In genomic region chr22:24985824-24986214, GRCh38 we compare ENCODE assay signal across 10 cellular contexts. TPM values are rescaled to one million over a fixed set of nuclear protein-coding genes. Genes with fewer than 3 reads are reported as not detected.
DNase-seq lines count a peak whose midpoint lies in the region; ATAC-seq and TF ChIP-seq lines count a peak whose summit lies in the region.
"Had no signal": no experiment of that assay in that cellular context is flagged by ENCODE, and none has a peak within 500 bp of the region (broad histone marks: within the 10 kb centered on the region; RNA-seq: fewer than 3 reads in every experiment).

No MANE protein-coding gene starts in this region.

- peaks cover 59% of the 10 kb centered on the region for H3K27me3 Mint-ChIP-seq in activated naive CD4-positive, alpha-beta T cell treated with anti-CD3 and anti-CD28 coated beads, Interleukin-2, amount 10 ng/mL, durations not matched to agents 7 days and 5 days
- H3K27me3 Mint-ChIP-seq in progenitor cell of endocrine pancreas, result no peaks in the 10 kb centered on the region

- H3K27ac ChIP-seq in duodenal mucosa (ENCODE audit: low read depth, low read length) (peak overlapping the region; percentile 20), lung (ENCODE audit: low read depth in 1 of 2, low read length in 1 of 2) (peak overlapping the region; percentile 68 to 85), uterus (peak overlapping the region; percentile 60 to 61)

- intact Hi-C loops in uterus (cut with DNase I; ENCODE audit: low total_unique reads), result no loop called here

- no peak for TF ChIP-seq POLR2A in uterus (IDR thresholded peaks at IDR 0.05)

- whole genome bisulfite sequencing in lung, 2 donors, result 27 to 39% methylated on average over 9 of the region's 9 CpGs

- H3K36me3 ChIP-seq in duodenal mucosa (ENCODE audit: control insufficient read depth in 1 of 2, insufficient read depth in 2 of 2, low read length in 2 of 2), result no peaks in the 10 kb centered on the region
- H3K36me3 ChIP-seq in lung (ENCODE audit: control insufficient read depth in 2 of 2, insufficient read depth in 2 of 2, low read length in 2 of 2), result no peaks in the 10 kb centered on the region
- H3K36me3 ChIP-seq in uterus, result no peaks in the 10 kb centered on the region
- H3K36me3 ChIP-seq: BE2C had no signal

- H3K9me3 ChIP-seq in duodenal mucosa (ENCODE audit: control insufficient read depth in 1 of 2, low read length in 2 of 2) (no peaks in the 10 kb centered on the region), lung (ENCODE audit: control insufficient read depth in 2 of 2, insufficient read depth in 1 of 2, low read length in 1 of 2) (peaks cover 0 to 1% of the 10 kb centered on the region in 2 donors), uterus (no peaks in the 10 kb centered on the region)
- H3K9me3 ChIP-seq: BE2C had no signal

- H3K4me1 Mint-ChIP-seq in activated naive CD4-positive, alpha-beta T cell treated with anti-CD3 and anti-CD28 coated beads, Interleukin-2, amount 10 ng/mL, durations not matched to agents 7 days and 5 days, result peaks cover 42% of the 10 kb centered on the region
- H3K4me1 Mint-ChIP-seq in progenitor cell of endocrine pancreas (ENCODE audit: low read depth), result no peaks in the 10 kb centered on the region

- no peaks in the 10 kb centered on the region for H3K36me3 Mint-ChIP-seq in activated naive CD4-positive, alpha-beta T cell treated with anti-CD3 and anti-CD28 coated beads, Interleukin-2, amount 10 ng/mL, durations not matched to agents 7 days and 5 days
- H3K36me3 Mint-ChIP-seq in progenitor cell of endocrine pancreas (ENCODE audit: insufficient read depth), result peaks cover 8% of the 10 kb centered on the region

- H3K27ac Mint-ChIP-seq in activated naive CD4-positive, alpha-beta T cell treated with anti-CD3 and anti-CD28 coated beads, Interleukin-2, amount 10 ng/mL, durations not matched to agents 7 days and 5 days, result peak overlapping the region; percentile 77
- H3K27ac Mint-ChIP-seq in progenitor cell of endocrine pancreas, result no peak overlapping the region

- no peaks in the 10 kb centered on the region for H3K27me3 ChIP-seq in duodenal mucosa (ENCODE audit: control insufficient read depth in 1 of 2, insufficient read depth in 2 of 2, low read length in 2 of 2)
- no peaks in the 10 kb centered on the region for H3K27me3 ChIP-seq in lung (ENCODE audit: control insufficient read depth, insufficient read depth)
- no peaks in the 10 kb centered on the region for H3K27me3 ChIP-seq in uterus
- H3K27me3 ChIP-seq: BE2C had no signal

- no peak overlapping the region for H3K4me3 ChIP-seq in duodenal mucosa (ENCODE audit: low read depth in 1 of 2, low read length in 2 of 2)
- H3K4me3 ChIP-seq in lung, result no peak overlapping the region
- H3K4me3 ChIP-seq in uterus, result no peak overlapping the region

- ATAC-seq in lung (ENCODE audit: insufficient read depth, low FRiP score), result peak; percentile 44
- ATAC-seq: activated CD4-positive, CD25-positive, alpha-beta regulatory T cell treated with anti-CD3 and anti-CD28 coated beads, Interleukin-2, amount 50 U/mL, for 24 hours had no signal

- TF ChIP-seq CTCF in lung (IDR thresholded peaks at IDR 0.05; ENCODE audit: control extremely low read depth, extremely low read depth), result no peak
- no peak for TF ChIP-seq CTCF in uterus (IDR thresholded peaks at IDR 0.05)
- TF ChIP-seq CTCF in progenitor cell of endocrine pancreas (IDR thresholded peaks at IDR 0.05; ENCODE audit: unreplicated experiment), result no peak

- CTCF ChIA-PET in activated naive CD4-positive, alpha-beta T cell treated with anti-CD3 and anti-CD28 coated beads, Interleukin-2, amount 10 ng/mL, durations not matched to agents 7 days and 5 days (lab: Charles Lee), result interaction anchor here (1.7 kb wide), 1 partner anchor 41 kb away, joined by 5 read pairs; no protein-coding TSS in a partner anchor

- peaks cover 10 to 12% of the 10 kb centered on the region in 2 donors for H3K4me1 ChIP-seq in duodenal mucosa (ENCODE audit: control insufficient read depth in 1 of 2, insufficient read depth in 2 of 2, low read length in 2 of 2)
- peaks cover 0 to 27% of the 10 kb centered on the region in 2 donors for H3K4me1 ChIP-seq in lung (ENCODE audit: control insufficient read depth in 2 of 2, insufficient read depth in 2 of 2, low read length in 2 of 2)
- no peaks in the 10 kb centered on the region for H3K4me1 ChIP-seq in uterus
- H3K4me1 ChIP-seq: BE2C had no signal

- peak overlapping the region; percentile 39 for H3K4me3 Mint-ChIP-seq in activated naive CD4-positive, alpha-beta T cell treated with anti-CD3 and anti-CD28 coated beads, Interleukin-2, amount 10 ng/mL, durations not matched to agents 7 days and 5 days
- no peak overlapping the region for H3K4me3 Mint-ChIP-seq in progenitor cell of endocrine pancreas (ENCODE audit: low read depth)

- H3K9ac ChIP-seq in duodenal mucosa (ENCODE audit: low read depth in 1 of 2, low read length in 2 of 2), result no peak overlapping the region

- no peaks in the 10 kb centered on the region for H3K9me3 Mint-ChIP-seq in activated naive CD4-positive, alpha-beta T cell treated with anti-CD3 and anti-CD28 coated beads, Interleukin-2, amount 10 ng/mL, durations not matched to agents 7 days and 5 days
- H3K9me3 Mint-ChIP-seq in progenitor cell of endocrine pancreas (ENCODE audit: low read depth), result peaks cover 4% of the 10 kb centered on the region

- no peak for DNase-seq in activated naive CD4-positive, alpha-beta T cell treated with anti-CD3 and anti-CD28 coated beads, Interleukin-2, amount 10 ng/mL, durations not matched to agents 7 days and 5 days
- no peak for DNase-seq in activated naive CD4-positive, alpha-beta T cell treated with Interleukin-2 at 50 U/mL for 16 hours
- DNase-seq in lung (ENCODE audit: low spot score) (no peak), uterus (peak; percentile 16 to 54), cerebellar cortex (ENCODE audit: low spot score) (no peak), NAMALWA (ENCODE audit: low spot score) (no peak), progenitor cell of endocrine pancreas (ENCODE audit: low spot score, unreplicated experiment) (no peak)
- DNase-seq: BE2C had no signal

RNA-seq across cellular contexts. Expression of gene KIAA1671, which starts 33.3 kb away (rescaled TPM):
- total RNA-seq in lung (10 to 100 TPM; 38.1 to 44.6 TPM), uterus (10 to 100 TPM in 2 of 4 donors, 1 to 10 TPM in 2; 7.6 to 26.1 (median 16.7) TPM), progenitor cell of endocrine pancreas (57.1 and 62.1 TPM in 2 replicates)
- 1 to 10 TPM; 7.6 to 10.0 TPM for polyA plus RNA-seq in lung

RNA-seq across cellular contexts. Expression of gene LHFPL7, which starts 39.3 kb away (rescaled TPM):
- total RNA-seq in lung (not detected), uterus (1 to 10 TPM in 1 of 4 donors, not detected in 3; 1.0 TPM), progenitor cell of endocrine pancreas (not detected in 2 replicates)
- polyA plus RNA-seq in lung, result not detected

Comparison
In these comparisons a context has a peak if more than half of its experiments do, and no peak if none do; other contexts are left out.
1. DNase-seq: peak in uterus (2 of 2); none in activated naive CD4-positive, alpha-beta T cell treated with anti-CD3 and anti-CD28 coated beads, Interleukin-2, amount 10 ng/mL, durations not matched to agents 7 days and 5 days (single experiment), activated naive CD4-positive, alpha-beta T cell treated with Interleukin-2 at 50 U/mL for 16 hours (single experiment), lung (single experiment), cerebellar cortex (single experiment), NAMALWA (single experiment) and progenitor cell of endocrine pancreas (single experiment).
2. H3K27ac ChIP-seq: peak in every context shown above with its lines; median percentile 76 in lung; 60 in uterus; 20 in duodenal mucosa.